ENCODE assay signal across 13 cellular contexts in genomic region chr19:46903458-46903857, GRCh38. TPM values are rescaled to one million over a fixed set of nuclear protein-coding genes. Genes with fewer than 3 reads are reported as not detected.
DNase-seq lines count a peak whose midpoint lies in the region; ATAC-seq, FAIRE-seq and TF ChIP-seq lines count a peak whose summit lies in the region.
"Had no signal": no experiment of that assay in that cellular context is flagged by ENCODE, and none has a peak within 500 bp of the region (broad histone marks: within the 10 kb centered on the region; RNA-seq: fewer than 3 reads in every experiment).

No MANE protein-coding gene starts in this region.

- no peak for TF ChIP-seq POLR2A in HCT116 (IDR thresholded peaks at IDR 0.05; ENCODE audit: borderline replicate concordance, extremely low read depth, insufficient read depth, insufficient read length)

- peaks cover 6% of the 10 kb centered on the region for H3K36me3 Mint-ChIP-seq in stimulated activated memory B cell treated with anti-CD40 and anti-IgM and Interleukin-4, amounts not matched to agents 10 μg/mL and 1 μg/mL and 100 μg/mL, for 72 hours
- H3K36me3 Mint-ChIP-seq: activated naive CD4-positive, alpha-beta T cell treated with anti-CD3 and anti-CD28 coated beads, Interleukin-2, amount 50 U/mL, for 72 hours had no signal

- H2AFZ ChIP-seq in HCT116 (ENCODE audit: low read depth, low read length, poor library complexity, severe bottlenecking) (no peak overlapping the region), keratinocyte (ENCODE audit: control insufficient read depth, low read length) (no peak overlapping the region)

- H4K20me1 ChIP-seq in HCT116 (ENCODE audit: insufficient read depth) (peaks cover 5% of the 10 kb centered on the region; the same call in 1 of the 2 replicates), keratinocyte (ENCODE audit: control insufficient read depth, extremely low read depth, insufficient read depth, low read length) (no peaks in the 10 kb centered on the region)

- ATAC-seq in HCT116: no peak
- no peak for ATAC-seq in stimulated activated memory B cell treated with anti-CD40 and anti-IgM and Interleukin-4, amounts not matched to agents 10 μg/mL and 1 μg/mL and 100 μg/mL, for 72 hours
- ATAC-seq: activated CD8-positive, alpha-beta T cell treated with anti-CD3 and anti-CD28 coated beads, Interleukin-2, amount 10 ng/mL, durations not matched to agents 7 days and 5 days; activated naive CD4-positive, alpha-beta T cell treated with anti-CD3 and anti-CD28 coated beads, Interleukin-2, amount 50 U/mL, for 72 hours; mucosa of descending colon had no signal

- H3K27me3 ChIP-seq in HCT116 (ENCODE audit: insufficient read depth, low read length) (no peaks in the 10 kb centered on the region), SJCRH30 (no peaks in the 10 kb centered on the region), keratinocyte (ENCODE audit: control insufficient read depth, extremely low read depth, insufficient read depth, low read length) (no peaks in the 10 kb centered on the region)

- peak overlapping the region; percentile 77 for H3K4me2 ChIP-seq in HCT116 (ENCODE audit: low read length)
- H3K4me2 ChIP-seq in keratinocyte (ENCODE audit: control insufficient read depth, extremely low read depth, insufficient read depth, low read depth, low read length): peak overlapping the region; percentile 82

- H3K9ac ChIP-seq in HCT116 (ENCODE audit: low read length): peak overlapping the region; percentile 30; the same call in 1 of the 2 replicates
- H3K9ac ChIP-seq in keratinocyte (ENCODE audit: control insufficient read depth, extremely low read depth, insufficient read depth, low read length): peak overlapping the region; percentile 48

- H3K9me1 ChIP-seq in keratinocyte (ENCODE audit: control insufficient read depth, extremely low read depth, insufficient read depth, low read length): no peaks in the 10 kb centered on the region

- H3K9me3 Mint-ChIP-seq in stimulated activated memory B cell treated with anti-CD40 and anti-IgM and Interleukin-4, amounts not matched to agents 10 μg/mL and 1 μg/mL and 100 μg/mL, for 72 hours: no peaks in the 10 kb centered on the region
- H3K9me3 Mint-ChIP-seq: activated naive CD4-positive, alpha-beta T cell treated with anti-CD3 and anti-CD28 coated beads, Interleukin-2, amount 50 U/mL, for 72 hours; T-helper 1 cell treated with Interleukin-12 subunit alpha and Interleukin-12 subunit beta and Interleukin-4 antibody, amounts not matched to agents 30 μg/mL and 1 μg/mL, for 36 hours had no signal

- RAD21 ChIA-PET in HCT116 (lab: Charles Lee; ENCODE audit: low non-redundant PET in 1 of 2, low total read pairs in 2 of 2, uncharacterized antibody in 2 of 2, unreplicated experiment in 2 of 2): no interaction called here

- no peaks in the 10 kb centered on the region for H3K36me3 ChIP-seq in HCT116 (ENCODE audit: control insufficient read depth in 1 of 2, insufficient read depth in 2 of 2, low read length in 2 of 2)
- no peaks in the 10 kb centered on the region for H3K36me3 ChIP-seq in SJCRH30
- H3K36me3 ChIP-seq in keratinocyte (ENCODE audit: control insufficient read depth in 2 of 2, extremely low read depth in 1 of 2, insufficient read depth in 2 of 2, low read length in 2 of 2): peaks cover 0 to 2% of the 10 kb centered on the region in 2 experiments

- BruUV-seq in HCT116 (replicated peaks; lab: Mats Ljungman, UMichigan): no TSS peak

- no peak for TF ChIP-seq CTCF in HCT116 (IDR thresholded peaks at IDR 0.05 in 2 of 3, conservative IDR thresholded peaks at IDR 0.05 in 1 of 3; ENCODE audit: borderline replicate concordance in 1 of 3, insufficient read depth in 1 of 3, low read depth in 2 of 3, low read length in 2 of 3)
- TF ChIP-seq CTCF in keratinocyte (optimal IDR thresholded peaks at IDR 0.05 in 1 of 3, IDR thresholded peaks at IDR 0.05 in 1 of 3, conservative IDR thresholded peaks at IDR 0.05 in 1 of 3; ENCODE audit: extremely low read depth in 1 of 3, insufficient read depth in 2 of 3, low read length in 3 of 3): no peak

- CTCF ChIA-PET in HCT116 (lab: Charles Lee): no interaction called here

- peak; percentile 17 for FAIRE-seq in keratinocyte (lab: Jason Lieb, UNC)

- peak overlapping the region; percentile 24 for H3K27ac Mint-ChIP-seq in stimulated activated memory B cell treated with anti-CD40 and anti-IgM and Interleukin-4, amounts not matched to agents 10 μg/mL and 1 μg/mL and 100 μg/mL, for 72 hours
- H3K27ac Mint-ChIP-seq: activated CD8-positive, alpha-beta T cell treated with anti-CD3 and anti-CD28 coated beads, Interleukin-2, amount 10 ng/mL, durations not matched to agents 7 days and 5 days; activated naive CD4-positive, alpha-beta T cell treated with anti-CD3 and anti-CD28 coated beads, Interleukin-2, amount 50 U/mL, for 72 hours; T-helper 1 cell treated with Interleukin-12 subunit alpha and Interleukin-12 subunit beta and Interleukin-4 antibody, amounts not matched to agents 30 μg/mL and 1 μg/mL, for 36 hours had no signal

- H3K9me2 ChIP-seq in HCT116 (ENCODE audit: insufficient read depth): no peaks in the 10 kb centered on the region

- H3K79me2 ChIP-seq in HCT116 (ENCODE audit: insufficient read depth, low read length) (peaks cover 79% of the 10 kb centered on the region), keratinocyte (ENCODE audit: control insufficient read depth, insufficient read depth, low read length) (peaks cover 63% of the 10 kb centered on the region)

- H3K9me3 ChIP-seq in HCT116 (ENCODE audit: control insufficient read depth in 1 of 2, insufficient read depth in 1 of 2, low read depth in 1 of 2, low read length in 2 of 2) (no peaks in the 10 kb centered on the region), SJCRH30 (replicated peaks) (no peaks in the 10 kb centered on the region), keratinocyte (ENCODE audit: control insufficient read depth, low read depth, low read length) (no peaks in the 10 kb centered on the region)
- H3K9me3 ChIP-seq: mucosa of descending colon had no signal

- H3K4me3 ChIP-seq in HCT116 (replicated peaks in 1 of 2; ENCODE audit: low read depth in 1 of 2, low read length in 2 of 2): no peak overlapping the region
- H3K4me3 ChIP-seq in SJCRH30: no peak overlapping the region
- peak overlapping the region in 2 of 3 experiments; percentile 9 to 45 for H3K4me3 ChIP-seq in keratinocyte (ENCODE audit: control insufficient read depth in 2 of 3, extremely low read depth in 1 of 3, insufficient read depth in 2 of 3, low read depth in 1 of 3, low read length in 3 of 3)
- H3K4me3 ChIP-seq: mucosa of descending colon had no signal

- peaks cover 51 to 65% of the 10 kb centered on the region in 2 experiments for H3K4me1 ChIP-seq in HCT116 (ENCODE audit: control insufficient read depth in 1 of 2, insufficient read depth in 2 of 2, low read length in 2 of 2)
- peaks cover 66% of the 10 kb centered on the region for H3K4me1 ChIP-seq in SJCRH30
- H3K4me1 ChIP-seq in keratinocyte (ENCODE audit: control insufficient read depth, extremely low read depth, insufficient read depth, low read length): peaks cover 55% of the 10 kb centered on the region

- peak overlapping the region; percentile 77; the same call in 1 of the 2 replicates for H3K27ac ChIP-seq in HCT116 (ENCODE audit: low read depth, low read length)
- peak overlapping the region; percentile 84 for H3K27ac ChIP-seq in SJCRH30
- H3K27ac ChIP-seq in keratinocyte (ENCODE audit: control insufficient read depth, insufficient read depth, low read length): peak overlapping the region; percentile 75

- dilution Hi-C loops in keratinocyte (cut with MboI; ENCODE audit: extremely low pct_ligation_motif_present, low sequenced_read_pairs): no loop called here

- intact Hi-C loops in HCT116 (cut with micrococcal nuclease): no loop called here

- POLR2A ChIA-PET in HCT116 (lab: Charles Lee): interaction anchor here (1.4 kb wide), 1 partner anchor 10 kb away, joined by 3 read pairs; no protein-coding TSS in a partner anchor

- no peak for TF ChIP-seq RAD21 in HCT116 (IDR thresholded peaks at IDR 0.05; ENCODE audit: low read depth)

- DNase-seq in HCT116 (ENCODE audit: low read depth, low spot score) (no peak), SJCRH30 (peak in 1 of 2 experiments; percentile 29), keratinocyte (ENCODE audit: low read depth, low spot score) (no peak), kidney glomerular epithelial cell (lab: John Stamatoyannopoulos, UW) (no peak), HUDEP-2 (lab: John Stamatoyannopoulos, UW; ENCODE audit: unreplicated experiment in 76 of 76) (no peak), NCI-H2029 treated with DMSO at 0.1 percent for 48 hours (lab: John Stamatoyannopoulos, UW) (no peak)
- DNase-seq: activated CD8-positive, alpha-beta T cell treated with anti-CD3 and anti-CD28 coated beads, Interleukin-2, amount 10 ng/mL, durations not matched to agents 7 days and 5 days; DMS53; mucosa of descending colon; NCI-H1092 treated with DMSO at 0.1 percent for 48 hours had no signal

- H3K4me3 Mint-ChIP-seq in stimulated activated memory B cell treated with anti-CD40 and anti-IgM and Interleukin-4, amounts not matched to agents 10 μg/mL and 1 μg/mL and 100 μg/mL, for 72 hours: no peak overlapping the region
- H3K4me3 Mint-ChIP-seq: activated CD8-positive, alpha-beta T cell treated with anti-CD3 and anti-CD28 coated beads, Interleukin-2, amount 10 ng/mL, durations not matched to agents 7 days and 5 days; T-helper 1 cell treated with Interleukin-12 subunit alpha and Interleukin-12 subunit beta and Interleukin-4 antibody, amounts not matched to agents 30 μg/mL and 1 μg/mL, for 36 hours had no signal

- no peaks in the 10 kb centered on the region for H3K27me3 Mint-ChIP-seq in stimulated activated memory B cell treated with anti-CD40 and anti-IgM and Interleukin-4, amounts not matched to agents 10 μg/mL and 1 μg/mL and 100 μg/mL, for 72 hours

- H3K4me1 Mint-ChIP-seq in stimulated activated memory B cell treated with anti-CD40 and anti-IgM and Interleukin-4, amounts not matched to agents 10 μg/mL and 1 μg/mL and 100 μg/mL, for 72 hours: peaks cover 46% of the 10 kb centered on the region

RNA-seq across cellular contexts. Expression of gene ARHGAP35, which starts 42.7 kb away (rescaled TPM):
- total RNA-seq in HCT116 (2021; ENCODE audit: unreplicated experiment): 47.6 TPM
- polyA plus RNA-seq in HCT116 (2012): 29.0 and 30.2 TPM in 2 replicates
- 44.0 and 49.5 TPM in 2 replicates for total RNA-seq in SJCRH30 (2014; rRNA removed; shearing (Covaris generic))
- 14.3 to 21.7 TPM (median 19.5 TPM) in 3 replicates for polyA plus RNA-seq in keratinocyte
- 10.5 TPM for polyA plus RNA-seq in keratinocyte (2011; ENCODE audit: low read depth)
- polyA plus RNA-seq in keratinocyte (2011; cell fraction: cytosol; rRNA removed): 15.7 and 18.8 TPM in 2 replicates
- 39.3 and 40.4 TPM in 2 replicates for polyA plus RNA-seq in keratinocyte (2011; cell fraction: nucleus; rRNA removed)
- 14.8 and 26.2 TPM in 2 replicates for polyA plus RNA-seq in keratinocyte (2012; ENCODE audit: low replicate concordance)
- polyA minus RNA-seq in keratinocyte: 35.4 to 53.2 TPM (median 45.6 TPM) in 3 replicates
- polyA minus RNA-seq in keratinocyte (2011; cell fraction: cytosol; rRNA and poly(A)+ RNA removed): 20.0 TPM
- 33.8 and 54.2 TPM in 2 replicates for polyA minus RNA-seq in keratinocyte (2011; cell fraction: nucleus; rRNA and poly(A)+ RNA removed)

RNA-seq across cellular contexts. Expression of gene AP2S1, which starts 52.8 kb away (rescaled TPM):
- total RNA-seq in HCT116 (2021; ENCODE audit: unreplicated experiment): 296 TPM
- polyA plus RNA-seq in HCT116 (2012): 311 and 325 TPM in 2 replicates
- total RNA-seq in SJCRH30 (2014; rRNA removed; shearing (Covaris generic)): 133 and 139 TPM in 2 replicates
- polyA plus RNA-seq in keratinocyte: 183 to 218 TPM (median 192 TPM) in 3 replicates
- 55.4 TPM for polyA plus RNA-seq in keratinocyte (2011; ENCODE audit: low read depth)
- polyA plus RNA-seq in keratinocyte (2011; cell fraction: cytosol; rRNA removed): 153 and 244 TPM in 2 replicates
- polyA plus RNA-seq in keratinocyte (2011; cell fraction: nucleus; rRNA removed): 61.8 and 80.5 TPM in 2 replicates
- 182 and 267 TPM in 2 replicates for polyA plus RNA-seq in keratinocyte (2012; ENCODE audit: low replicate concordance)
- 77.5 to 115 TPM (median 95.2 TPM) in 3 replicates for polyA minus RNA-seq in keratinocyte
- polyA minus RNA-seq in keratinocyte (2011; cell fraction: cytosol; rRNA and poly(A)+ RNA removed): 177 TPM
- polyA minus RNA-seq in keratinocyte (2011; cell fraction: nucleus; rRNA and poly(A)+ RNA removed): 21.6 and 26.3 TPM in 2 replicates

Comparison
In these comparisons a context has a peak if more than half of its experiments do, and no peak if none do; other contexts are left out.
1. H3K4me3 ChIP-seq: peak in keratinocyte (2 of 3); none in HCT116 (0 of 2) and SJCRH30 (single experiment).
2. Peak in every context shown above with its lines, with median percentiles within 50 percentile points of each other: H3K27ac ChIP-seq.